In the genomic region with DNA sequence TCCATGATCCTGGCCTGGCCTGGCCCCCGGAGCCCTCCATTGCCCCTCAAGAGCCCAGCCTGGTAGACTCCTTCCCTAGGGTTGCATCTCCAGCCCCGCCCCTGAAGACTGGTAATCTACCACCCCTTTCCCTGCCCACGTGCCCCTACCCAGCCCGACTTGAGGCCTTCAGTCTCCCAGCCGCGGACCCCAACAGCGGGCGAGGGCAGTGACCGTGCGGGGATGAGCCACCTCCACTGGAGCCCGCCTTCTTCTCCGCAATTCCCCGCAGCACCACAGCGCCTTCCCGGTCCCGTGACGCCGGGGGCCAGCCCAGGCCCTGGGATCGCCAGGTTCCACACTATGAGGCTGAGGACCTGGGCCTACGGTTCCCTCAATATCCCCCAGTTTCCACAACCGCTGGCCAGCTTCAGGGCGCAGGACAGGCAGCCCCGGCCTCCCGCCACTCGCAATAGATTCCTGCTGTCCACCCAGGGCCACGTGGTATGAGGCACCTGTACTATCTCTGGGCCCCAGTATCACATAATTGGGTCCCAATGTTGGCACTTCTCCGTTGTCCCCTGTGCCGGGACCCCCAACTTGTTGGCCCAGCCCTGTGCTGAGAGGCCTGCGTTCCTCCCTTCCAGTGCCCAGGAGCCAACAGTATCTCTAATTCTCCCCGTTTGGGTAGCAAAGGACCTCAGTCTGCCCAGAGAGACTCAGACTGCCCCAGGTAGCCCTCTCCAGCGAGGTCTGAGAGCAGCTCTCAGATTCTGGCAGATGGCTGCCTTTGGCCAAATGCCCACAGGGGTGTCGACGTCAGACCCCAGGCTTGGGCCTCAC, we compare ENCODE assay signal across 9 cellular contexts. TPM values are rescaled to one million over a fixed set of nuclear protein-coding genes. Genes with fewer than 3 reads are reported as not detected.
DNase-seq lines count a peak whose midpoint lies in the region; ATAC-seq and TF ChIP-seq lines count a peak whose summit lies in the region.
"Had no signal": no experiment of that assay in that cellular context is flagged by ENCODE, and none has a peak within 500 bp of the region (broad histone marks: within the 10 kb centered on the region; RNA-seq: fewer than 3 reads in every experiment).

No MANE protein-coding gene starts in this region.

- H3K27ac ChIP-seq in smooth muscle cell (ENCODE audit: low read depth): no peak overlapping the region
- H3K27ac ChIP-seq: SJSA1 had no signal

- H2AFZ ChIP-seq in smooth muscle cell (ENCODE audit: low read depth): no peak overlapping the region

- H3K4me3 ChIP-seq in iPS-18c (ENCODE audit: insufficient read depth, low read depth, low read length): peak overlapping the region; percentile 97; the same call in 1 of the 2 replicates
- peak overlapping the region; percentile 63 for H3K4me3 ChIP-seq in smooth muscle cell

- H3K79me2 ChIP-seq in smooth muscle cell (ENCODE audit: low read depth): no peaks in the 10 kb centered on the region

- TF ChIP-seq CTCF in HFFc6 (IDR thresholded peaks at IDR 0.05) (no peak), smooth muscle cell (IDR thresholded peaks at IDR 0.05; ENCODE audit: borderline replicate concordance, insufficient read depth, poor library complexity, severe bottlenecking) (no peak)

- DNase-seq in HFFc6 (peak; percentile 0), smooth muscle cell (lab: John Stamatoyannopoulos, UW; ENCODE audit: unreplicated experiment) (no peak), NCI-H146 treated with DMSO at 0.1 percent for 48 hours (lab: John Stamatoyannopoulos, UW; ENCODE audit: unreplicated experiment) (no peak)
- DNase-seq in activated CD8-positive, alpha-beta memory T cell treated with anti-CD3 and anti-CD28 coated beads for 24 hours: peak; percentile 57

- H3K4me1 Mint-ChIP-seq in HFFc6 (ENCODE audit: low read depth): no peaks in the 10 kb centered on the region

- no peak overlapping the region for H3K27ac Mint-ChIP-seq in HFFc6

- no peak overlapping the region for H3K4me2 ChIP-seq in smooth muscle cell

- ATAC-seq in HG03139 (IDR thresholded peaks at IDR 0.05; ENCODE audit: unreplicated experiment) (no peak), HG02981 (IDR thresholded peaks at IDR 0.05; ENCODE audit: unreplicated experiment) (no peak)

- 91% methylated on average over 33 of the region's 33 CpGs for WGBS in smooth muscle cell (ENCODE audit: low lambda C conversion rate)

- H3K9ac ChIP-seq in smooth muscle cell (ENCODE audit: low read depth): no peak overlapping the region

- H3K36me3 Mint-ChIP-seq in HFFc6 (ENCODE audit: low read depth): no peaks in the 10 kb centered on the region

- peaks cover 8% of the 10 kb centered on the region for H3K4me1 ChIP-seq in smooth muscle cell (ENCODE audit: low read depth)

- H4K20me1 ChIP-seq in smooth muscle cell (ENCODE audit: low read depth): no peaks in the 10 kb centered on the region

- H3K36me3 ChIP-seq in smooth muscle cell (ENCODE audit: low read depth): no peaks in the 10 kb centered on the region
- H3K36me3 ChIP-seq: SJSA1 had no signal

- H3K27me3 Mint-ChIP-seq in HFFc6 (ENCODE audit: insufficient read depth): peaks cover 12% of the 10 kb centered on the region

- H3K9me3 Mint-ChIP-seq in HFFc6: no peaks in the 10 kb centered on the region

- peaks cover 73% of the 10 kb centered on the region for H3K27me3 ChIP-seq in smooth muscle cell (ENCODE audit: low read depth)

- no peaks in the 10 kb centered on the region for H3F3A ChIP-seq in smooth muscle cell (ENCODE audit: low read depth)

- H3K4me3 Mint-ChIP-seq in HFFc6: no peak overlapping the region

- no peaks in the 10 kb centered on the region for H3K9me3 ChIP-seq in iPS-18c (ENCODE audit: control insufficient read depth, insufficient read depth, low read length)
- H3K9me3 ChIP-seq in smooth muscle cell (replicated peaks; ENCODE audit: low read depth): no peaks in the 10 kb centered on the region

RNA-seq across cellular contexts. Expression of a gene that starts 1.1 kb away (rescaled TPM):
- total RNA-seq in HFFc6 (2021; fragmentation: NEBNext Ultra II Directional; extraction: Animal tissue kit (Norgen Biotek cat#: 25700)): not detected
- 0.54 TPM in 1 of 2 replicates, not detected in the other for total RNA-seq in smooth muscle cell
- 0.34 and 0.54 TPM in 2 replicates for polyA plus RNA-seq in smooth muscle cell
- total RNA-seq: fibroblast of villous mesenchyme had no signal

RNA-seq across cellular contexts. Expression of a gene that starts 21.4 kb away (rescaled TPM):
- total RNA-seq in HFFc6 (2021; fragmentation: NEBNext Ultra II Directional; extraction: Animal tissue kit (Norgen Biotek cat#: 25700)): 1 to 10 TPM in 4 of 6 experiments, under 1 TPM in 2; 0.31 to 3.7 (median 2.9) TPM
- total RNA-seq in smooth muscle cell: 0.13 and 0.22 TPM in 2 replicates
- polyA plus RNA-seq in smooth muscle cell: 0.89 and 1.4 TPM in 2 replicates

Comparison
In these comparisons a context has a peak if more than half of its experiments do, and no peak if none do; other contexts are left out.
1. DNase-seq: peak in HFFc6 (single experiment) and activated CD8-positive, alpha-beta memory T cell treated with anti-CD3 and anti-CD28 coated beads for 24 hours (single experiment); none in smooth muscle cell (single experiment) and NCI-H146 treated with DMSO at 0.1 percent for 48 hours (single experiment).